ENCODE assay signal across 11 cellular contexts in the genomic region with DNA sequence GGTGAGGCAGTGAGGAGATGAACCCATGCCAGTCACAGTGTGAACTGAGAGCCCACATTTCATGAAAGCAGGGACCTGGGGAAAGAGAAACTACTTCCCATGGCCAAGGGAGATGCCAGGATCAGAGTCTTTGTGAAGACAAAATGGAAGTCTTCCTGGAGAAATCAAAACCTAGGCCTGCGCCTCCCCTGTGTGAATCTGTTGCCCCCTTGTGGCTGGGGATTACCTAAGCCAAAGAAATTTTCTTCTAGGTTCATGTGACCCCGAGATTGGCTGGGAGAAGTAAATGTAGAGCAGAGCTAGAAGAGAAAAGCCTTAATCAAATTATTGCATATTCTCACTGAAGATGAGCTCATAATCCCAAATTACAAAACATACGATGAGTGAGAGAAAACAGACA.
DNase-seq lines count a peak whose midpoint lies in the region; ATAC-seq and TF ChIP-seq lines count a peak whose summit lies in the region.
"Had no signal": no experiment of that assay in that cellular context is flagged by ENCODE, and none has a peak within 500 bp of the region (broad histone marks: within the 10 kb centered on the region; RNA-seq: fewer than 3 reads in every experiment).

No MANE protein-coding gene starts in this region.

- TF ChIP-seq CTCF in LNCaP clone FGC (IDR thresholded peaks at IDR 0.05; ENCODE audit: control insufficient read depth, extremely low read depth, insufficient read depth) = peak; percentile 59
- TF ChIP-seq CTCF in VCaP (conservative IDR thresholded peaks at IDR 0.05) = peak; percentile 55

- no peak for ATAC-seq in HG03432 (IDR thresholded peaks at IDR 0.05; ENCODE audit: unreplicated experiment)
- no peak for ATAC-seq in GM21528 (IDR thresholded peaks at IDR 0.05; ENCODE audit: low FRiP score, unreplicated experiment)
- ATAC-seq: activated naive CD4-positive, alpha-beta T cell treated with anti-CD3 and anti-CD28 coated beads, Interleukin-2, amount 50 U/mL, for 72 hours had no signal

- H3K4me3 ChIP-seq in LNCaP clone FGC (ENCODE audit: low read depth, low read length) = no peak overlapping the region
- H3K4me3 ChIP-seq: BLaER1, Peyer's patch had no signal

- DNase-seq in NCI-H82 (lab: John Stamatoyannopoulos, UW) (peak; percentile 69), NCI-H82 treated with DMSO at 0.1 percent for 48 hours (lab: John Stamatoyannopoulos, UW; ENCODE audit: unreplicated experiment) (no peak), LNCaP clone FGC (ENCODE audit: low read depth) (peak; percentile 8), myocyte (ENCODE audit: low read depth) (peak; percentile 26), activated gamma-delta T cell (lab: John Stamatoyannopoulos, UW) (no peak)
- DNase-seq: Peyer's patch had no signal

- no peak overlapping the region for H3K27ac ChIP-seq in VCaP
- H3K27ac ChIP-seq: BLaER1, Peyer's patch had no signal

Comparison
In these comparisons a context has a peak if more than half of its experiments do, and no peak if none do; other contexts are left out.
1. DNase-seq: peak in NCI-H82 (single experiment), LNCaP clone FGC (single experiment) and myocyte (single experiment); none in NCI-H82 treated with DMSO at 0.1 percent for 48 hours (single experiment) and activated gamma-delta T cell (single experiment).